7 cellular contexts compared by ENCODE assay signal in genomic region chr12:78446555-78446954, GRCh38.
"Had no signal": no experiment of that assay in that cellular context is flagged by ENCODE, and none has a peak within 500 bp of the region (broad histone marks: within the 10 kb centered on the region; RNA-seq: fewer than 3 reads in every experiment).

No MANE protein-coding gene starts in this region.

- H3K4me3 ChIP-seq: K562 had no signal

- H3K9ac ChIP-seq: KMS-11 had no signal

- H3K4me2 ChIP-seq: KMS-11 had no signal

- FAIRE-seq: HTR-8/SVneo, K562 had no signal

- ATAC-seq: K562 had no signal

- H3K27ac ChIP-seq: HL-60, KMS-11 had no signal

- DNase-seq: IMR-90, KBM-7, KG1 had no signal
